ENCODE assay signal across 15 cellular contexts in the genomic region with DNA sequence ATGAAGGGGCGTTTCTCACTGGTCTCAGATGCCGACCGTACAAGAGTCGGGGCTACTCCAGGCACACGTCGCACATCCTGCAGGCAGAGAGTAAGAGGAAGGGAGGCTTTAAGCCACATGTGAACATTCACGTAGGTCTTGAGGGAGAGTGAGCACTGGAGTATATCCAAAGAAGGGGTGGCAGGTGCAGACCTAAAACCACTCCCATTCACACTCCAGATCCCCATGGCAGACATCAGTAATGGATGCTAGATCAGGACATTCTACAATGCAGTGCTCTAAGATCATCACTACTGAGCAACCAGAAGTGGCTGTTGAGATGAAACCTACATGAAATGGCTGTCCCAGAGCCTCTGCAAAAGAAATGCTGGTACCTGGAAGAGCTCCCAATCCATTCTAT. TPM values are rescaled to one million over a fixed set of nuclear protein-coding genes. Genes with fewer than 3 reads are reported as not detected.
DNase-seq lines count a peak whose midpoint lies in the region; ATAC-seq and TF ChIP-seq lines count a peak whose summit lies in the region.
"Had no signal": no experiment of that assay in that cellular context is flagged by ENCODE, and none has a peak within 500 bp of the region (broad histone marks: within the 10 kb centered on the region; RNA-seq: fewer than 3 reads in every experiment).

No MANE protein-coding gene starts in this region.

- TF ChIP-seq CTCF in GM12875 (IDR thresholded peaks at IDR 0.05; ENCODE audit: borderline replicate concordance, insufficient read depth, low read depth, low read length) = no peak
- TF ChIP-seq CTCF in vagina (IDR thresholded peaks at IDR 0.05) = no peak

- H3K27me3 ChIP-seq in vagina = no peaks in the 10 kb centered on the region
- H3K27me3 ChIP-seq: gastrocnemius medialis had no signal

- TF ChIP-seq POLR2A in vagina (IDR thresholded peaks at IDR 0.05) = no peak

- no peaks in the 10 kb centered on the region for H3K4me1 ChIP-seq in vagina
- H3K4me1 ChIP-seq: gastrocnemius medialis had no signal

- H3K4me3 ChIP-seq in GM12875 (ENCODE audit: low read depth, low read length) (peak overlapping the region; percentile 21), vagina (no peak overlapping the region)
- H3K4me3 ChIP-seq: gastrocnemius medialis, HAP-1 had no signal

- intact Hi-C loops in vagina (cut with DNase I) = no loop called here

- H3K36me3 ChIP-seq in vagina = no peaks in the 10 kb centered on the region
- H3K36me3 ChIP-seq: gastrocnemius medialis had no signal

- no peak overlapping the region for H3K27ac ChIP-seq in vagina
- H3K27ac ChIP-seq: gastrocnemius medialis had no signal

- ATAC-seq in GM21367 (IDR thresholded peaks at IDR 0.05; ENCODE audit: unreplicated experiment) (peak; percentile 59), HG03060 (IDR thresholded peaks at IDR 0.05; ENCODE audit: low read depth, unreplicated experiment) (peak; percentile 43)
- ATAC-seq: activated CD8-positive, alpha-beta T cell treated with anti-CD3 and anti-CD28 coated beads for 36 hours; gastrocnemius medialis had no signal

- no peaks in the 10 kb centered on the region for H3K9me3 ChIP-seq in vagina
- H3K9me3 ChIP-seq: gastrocnemius medialis, HAP-1 had no signal

- peak; percentile 95 for DNase-seq in NCI-H187 treated with DMSO at 0.1 percent for 48 hours (lab: John Stamatoyannopoulos, UW)
- DNase-seq in GDM1 (lab: John Stamatoyannopoulos, UW) = no peak
- no peak for DNase-seq in activated naive CD4-positive, alpha-beta T cell treated with anti-CD3 and anti-CD28 coated beads, Interleukin-2, amount 50 U/mL, for 16 hours
- no peak for DNase-seq in T-helper 9 cell
- DNase-seq in vagina (ENCODE audit: extremely low spot score in 2 of 2) = no peak
- DNase-seq: activated CD8-positive, alpha-beta T cell treated with anti-CD3 and anti-CD28 coated beads for 36 hours; gastrocnemius medialis; immature natural killer cell; NCI-H1048; posterior cingulate gyrus; Right ventricle myocardium superior had no signal

RNA-seq across cellular contexts. Expression of gene WT1, which starts 39.0 kb away (rescaled TPM):
- 32.7 TPM for total RNA-seq in vagina
- total RNA-seq: activated CD8-positive, alpha-beta T cell treated with anti-CD3 and anti-CD28 coated beads for 36 hours; gastrocnemius medialis had no signal
